ENCODE assay signal across 24 cellular contexts in genomic region chr7:155333346-155334234, GRCh38. TPM values are rescaled to one million over a fixed set of nuclear protein-coding genes. Genes with fewer than 3 reads are reported as not detected.
A peak's percentile ranks its signal among the peaks of the same experiment; 100 is the strongest.
DNase-seq lines count a peak whose midpoint lies in the region; ATAC-seq and TF ChIP-seq lines count a peak whose summit lies in the region.
"Had no signal": no experiment of that assay in that cellular context is flagged by ENCODE, and none has a peak within 500 bp of the region (broad histone marks: within the 10 kb centered on the region; RNA-seq: fewer than 3 reads in every experiment).

No MANE protein-coding gene starts in this region.

- in situ Hi-C loops in Panc1 (cut with HindIII; ENCODE audit: low pct_unique_long_range_greater_than_20kb, low sequenced_read_pairs): no loop called here

- H2BK12ac ChIP-seq in mesenchymal stem cell (ENCODE audit: low read length in 2 of 2): no peak overlapping the region

- H3K79me1 ChIP-seq in mesenchymal stem cell (replicated peaks; ENCODE audit: low read length, poor library complexity, severe bottlenecking): no peaks in the 10 kb centered on the region

- H3K4me1 Mint-ChIP-seq in stimulated activated naive CD8-positive, alpha-beta T cell treated with anti-CD3 and anti-CD28 coated beads, Interleukin-15, amount 100 ng/mL, for 72 hours: peaks cover 11% of the 10 kb centered on the region
- no peaks in the 10 kb centered on the region for H3K4me1 Mint-ChIP-seq in type B pancreatic cell (ENCODE audit: unreplicated experiment)
- H3K4me1 Mint-ChIP-seq: activated CD4-positive, alpha-beta T cell treated with anti-CD3 and anti-CD28 coated beads for 36 hours; brain; neural progenitor cell had no signal

- no peak overlapping the region for H2BK15ac ChIP-seq in mesenchymal stem cell (ENCODE audit: low read depth, poor library complexity, severe bottlenecking)

- H3K36me3 ChIP-seq in Panc1 (ENCODE audit: control insufficient read depth, insufficient read depth, low read length): no peaks in the 10 kb centered on the region
- no peaks in the 10 kb centered on the region for H3K36me3 ChIP-seq in mesenchymal stem cell (ENCODE audit: control insufficient read depth in 1 of 2, insufficient read depth in 2 of 2, low read depth in 1 of 2, low read length in 2 of 2)
- H3K36me3 ChIP-seq in body of pancreas (replicated peaks in 1 of 2; ENCODE audit: insufficient read depth in 1 of 2, low read depth in 2 of 2): no peaks in the 10 kb centered on the region
- H3K36me3 ChIP-seq: neural progenitor cell, SJCRH30, stomach, tibial artery had no signal

- no peak overlapping the region for H4K8ac ChIP-seq in mesenchymal stem cell (ENCODE audit: low read length)

- no peak overlapping the region for H3K23ac ChIP-seq in mesenchymal stem cell (ENCODE audit: low read length in 2 of 2)

- no peak for DNase-seq in stimulated activated naive CD8-positive, alpha-beta T cell treated with anti-CD3 and anti-CD28 coated beads, Interleukin-15, amount 100 ng/mL, for 72 hours
- no peak for DNase-seq in stimulated activated naive CD8-positive, alpha-beta T cell treated with anti-CD3 and anti-CD28 coated beads, Interleukin-15, Interleukin-2, amounts not matched to agents 100 U/mL and 50 U/mL, for 24 hours
- DNase-seq in NAMALWA (ENCODE audit: low spot score) (peak; percentile 32), Panc1 (ENCODE audit: low read depth, low spot score) (no peak), mesenchymal stem cell (no peak), mucosa of gallbladder (ENCODE audit: low spot score) (no peak), body of pancreas (no peak), type B pancreatic cell (ENCODE audit: extremely low spot score, unreplicated experiment) (no peak)
- DNase-seq: activated CD4-positive, alpha-beta T cell treated with anti-CD3 and anti-CD28 coated beads for 36 hours; activated T-cell treated with anti-CD3 and anti-CD28 coated beads, Interleukin-2, amount 50 U/mL, for 24 hours; CD4-positive, CD25-positive, alpha-beta regulatory T cell; DMS153; head of caudate nucleus; kidney glomerular epithelial cell; NCI-H1092; SJCRH30; stomach; tibial artery had no signal

- no peak overlapping the region for H2AFZ ChIP-seq in mesenchymal stem cell (ENCODE audit: low read depth, low read length)
- H2AFZ ChIP-seq: GM23338, neural progenitor cell had no signal

- no peaks in the 10 kb centered on the region for H3K9me3 ChIP-seq in Panc1 (ENCODE audit: control insufficient read depth, insufficient read depth, low read depth, low read length)
- H3K9me3 ChIP-seq in mesenchymal stem cell (ENCODE audit: control insufficient read depth, low read length): peaks cover 10% of the 10 kb centered on the region
- no peaks in the 10 kb centered on the region for H3K9me3 ChIP-seq in body of pancreas
- H3K9me3 ChIP-seq: SJCRH30, stomach, tibial artery had no signal

- no peak overlapping the region for H3K4me3 Mint-ChIP-seq in stimulated activated naive CD8-positive, alpha-beta T cell treated with anti-CD3 and anti-CD28 coated beads, Interleukin-15, amount 100 ng/mL, for 72 hours
- no peak overlapping the region for H3K4me3 Mint-ChIP-seq in type B pancreatic cell
- H3K4me3 Mint-ChIP-seq: activated CD4-positive, alpha-beta T cell treated with anti-CD3 and anti-CD28 coated beads for 36 hours; activated T-cell treated with anti-CD3 and anti-CD28 coated beads, Interleukin-2, amount 50 U/mL, for 24 hours; brain; CD4-positive, CD25-positive, alpha-beta regulatory T cell; GM23338; neural progenitor cell had no signal

- H3K27ac Mint-ChIP-seq in stimulated activated naive CD8-positive, alpha-beta T cell treated with anti-CD3 and anti-CD28 coated beads, Interleukin-15, amount 100 ng/mL, for 72 hours: no peak overlapping the region
- H3K27ac Mint-ChIP-seq in type B pancreatic cell: no peak overlapping the region
- H3K27ac Mint-ChIP-seq: activated CD4-positive, alpha-beta T cell treated with anti-CD3 and anti-CD28 coated beads for 36 hours; activated T-cell treated with anti-CD3 and anti-CD28 coated beads, Interleukin-2, amount 50 U/mL, for 24 hours; brain; CD4-positive, CD25-positive, alpha-beta regulatory T cell; GM23338; neural progenitor cell had no signal

- no peak overlapping the region for H3K9ac ChIP-seq in mesenchymal stem cell (ENCODE audit: low read length)
- H3K9ac ChIP-seq: neural progenitor cell had no signal

- no peak overlapping the region for H2BK120ac ChIP-seq in mesenchymal stem cell (ENCODE audit: low read depth, low read length)

- CTCF ChIA-PET in Panc1 (lab: Charles Lee): interaction anchor here (0.6 kb wide), 1 partner anchor 441 kb away, joined by 4 read pairs; no protein-coding TSS in a partner anchor

- POLR2A ChIA-PET in Panc1 (lab: Charles Lee): no interaction called here

- BruUV-seq in Panc1 (replicated peaks; lab: Mats Ljungman, UMichigan): no TSS peak

- TF ChIP-seq POLR2A in body of pancreas (IDR thresholded peaks at IDR 0.05): no peak

- no peak overlapping the region for H3K18ac ChIP-seq in mesenchymal stem cell (ENCODE audit: low read depth in 1 of 2, low read length in 2 of 2)

- 81% methylated on average over 22 of the region's 23 CpGs for WGBS in mesenchymal stem cell
- WGBS in body of pancreas, 2 donors: 83 to 86% methylated on average over 23 of the region's 23 CpGs

- no peak overlapping the region for H3K14ac ChIP-seq in mesenchymal stem cell (ENCODE audit: low read length in 2 of 2)

- no peak for TF ChIP-seq CTCF in Panc1 (IDR thresholded peaks at IDR 0.05)
- TF ChIP-seq CTCF in body of pancreas (IDR thresholded peaks at IDR 0.05): no peak
- TF ChIP-seq CTCF in type B pancreatic cell (conservative IDR thresholded peaks at IDR 0.05): no peak

- H3K4me3 ChIP-seq in Panc1 (ENCODE audit: low read depth in 2 of 2, low read length in 2 of 2): no peak overlapping the region
- H3K4me3 ChIP-seq in mesenchymal stem cell (ENCODE audit: insufficient read depth in 1 of 2, low read depth in 1 of 2, low read length in 2 of 2): no peak overlapping the region
- no peak overlapping the region for H3K4me3 ChIP-seq in body of pancreas
- H3K4me3 ChIP-seq: GM23338, lung, neural progenitor cell, SJCRH30, stomach, tibial artery had no signal

- H3K4me2 ChIP-seq in mesenchymal stem cell (ENCODE audit: low read length, poor library complexity, severe bottlenecking): no peak overlapping the region
- H3K4me2 ChIP-seq: GM23338, neural progenitor cell had no signal

- peak; percentile 27 for ATAC-seq in stimulated activated naive CD8-positive, alpha-beta T cell treated with anti-CD3 and anti-CD28 coated beads, Interleukin-15, amount 100 ng/mL, for 72 hours
- ATAC-seq in stimulated activated naive CD8-positive, alpha-beta T cell treated with anti-CD3 and anti-CD28 coated beads, Interleukin-15, Interleukin-2, amounts not matched to agents 100 U/mL and 50 U/mL, for 24 hours: no peak
- ATAC-seq in Panc1 (peak; percentile 67), body of pancreas (no peak)
- ATAC-seq: activated CD4-positive, alpha-beta T cell treated with anti-CD3 and anti-CD28 coated beads for 36 hours; GM23338; sciatic nerve had no signal

- H4K91ac ChIP-seq in mesenchymal stem cell (ENCODE audit: low read length): no peak overlapping the region

- H3K27me3 ChIP-seq in Panc1 (ENCODE audit: control insufficient read depth, insufficient read depth, low read length) (peaks cover 9% of the 10 kb centered on the region), mesenchymal stem cell (ENCODE audit: control insufficient read depth in 1 of 2, insufficient read depth in 1 of 2, low read length in 2 of 2) (peaks cover 17 to 74% of the 10 kb centered on the region in 2 experiments), body of pancreas (no peaks in the 10 kb centered on the region)
- H3K27me3 ChIP-seq: SJCRH30 had no signal

- no peak overlapping the region for H2BK5ac ChIP-seq in mesenchymal stem cell (ENCODE audit: low read depth, low read length, poor library complexity, severe bottlenecking)

- no peak overlapping the region for H2AK5ac ChIP-seq in mesenchymal stem cell (ENCODE audit: low read length, severe bottlenecking)

- no peaks in the 10 kb centered on the region for H3K9me3 Mint-ChIP-seq in stimulated activated naive CD8-positive, alpha-beta T cell treated with anti-CD3 and anti-CD28 coated beads, Interleukin-15, amount 100 ng/mL, for 72 hours
- no peaks in the 10 kb centered on the region for H3K9me3 Mint-ChIP-seq in type B pancreatic cell
- H3K9me3 Mint-ChIP-seq: activated T-cell treated with anti-CD3 and anti-CD28 coated beads, Interleukin-2, amount 50 U/mL, for 24 hours; CD4-positive, CD25-positive, alpha-beta regulatory T cell; GM23338; neural progenitor cell had no signal

- no peak overlapping the region for H3K4ac ChIP-seq in mesenchymal stem cell (ENCODE audit: low read depth in 1 of 2, low read length in 2 of 2)

- H3K27me3 Mint-ChIP-seq in stimulated activated naive CD8-positive, alpha-beta T cell treated with anti-CD3 and anti-CD28 coated beads, Interleukin-15, amount 100 ng/mL, for 72 hours: peaks cover 8% of the 10 kb centered on the region
- peaks cover 7% of the 10 kb centered on the region for H3K27me3 Mint-ChIP-seq in type B pancreatic cell
- H3K27me3 Mint-ChIP-seq: activated CD4-positive, alpha-beta T cell treated with anti-CD3 and anti-CD28 coated beads for 36 hours; brain had no signal

- no peaks in the 10 kb centered on the region for H3K36me3 Mint-ChIP-seq in type B pancreatic cell
- H3K36me3 Mint-ChIP-seq: brain; CD4-positive, CD25-positive, alpha-beta regulatory T cell; neural progenitor cell had no signal

- H3K27ac ChIP-seq in Panc1 (ENCODE audit: low read length) (no peak overlapping the region), mesenchymal stem cell (ENCODE audit: low read length, poor library complexity, severe bottlenecking) (no peak overlapping the region), body of pancreas (no peak overlapping the region)
- H3K27ac ChIP-seq: epithelial cell of prostate, neural progenitor cell, SJCRH30, stomach, tibial artery had no signal

- intact Hi-C loops in Panc1 (cut with micrococcal nuclease; ENCODE audit: unreplicated experiment): no loop called here
- intact Hi-C loops in body of pancreas (cut with DNase I): no loop called here

- H3K4me1 ChIP-seq in Panc1 (ENCODE audit: control insufficient read depth, insufficient read depth, low read length): no peaks in the 10 kb centered on the region
- no peaks in the 10 kb centered on the region for H3K4me1 ChIP-seq in mesenchymal stem cell (ENCODE audit: control insufficient read depth, insufficient read depth, low read depth, low read length)
- peaks cover 32% of the 10 kb centered on the region for H3K4me1 ChIP-seq in body of pancreas
- H3K4me1 ChIP-seq: neural progenitor cell, SJCRH30, stomach, tibial artery had no signal

RNA-seq across cellular contexts. Expression of gene INSIG1, which starts 35.9 kb away (rescaled TPM):
- 92.6 TPM for total RNA-seq in Panc1 (2021; ENCODE audit: unreplicated experiment)
- 62.0 TPM for polyA plus RNA-seq in Panc1 (2012; ENCODE audit: insufficient read length)
- 274 TPM for polyA plus RNA-seq in mesenchymal stem cell (2013, experiment 1 of 2)
- 281 TPM for polyA plus RNA-seq in mesenchymal stem cell (2013, experiment 2 of 2)
- 256 TPM for total RNA-seq in mucosa of gallbladder
- total RNA-seq in body of pancreas: 10 to 100 TPM; 47.0 to 79.8 TPM
- 38.2 and 55.2 TPM in 2 replicates for total RNA-seq in type B pancreatic cell (ENCODE audit: low replicate concordance)

Comparison
In these comparisons a context has a peak if more than half of its experiments do, and no peak if none do; other contexts are left out.
1. ATAC-seq: peak in stimulated activated naive CD8-positive, alpha-beta T cell treated with anti-CD3 and anti-CD28 coated beads, Interleukin-15, amount 100 ng/mL, for 72 hours (single experiment) and Panc1 (single experiment); none in stimulated activated naive CD8-positive, alpha-beta T cell treated with anti-CD3 and anti-CD28 coated beads, Interleukin-15, Interleukin-2, amounts not matched to agents 100 U/mL and 50 U/mL, for 24 hours (single experiment) and body of pancreas (single experiment).